ENCODE assay signal across 9 cellular contexts in genomic region chr17:45313419-45313771, GRCh38. TPM values are rescaled to one million over a fixed set of nuclear protein-coding genes. Genes with fewer than 3 reads are reported as not detected.
DNase-seq lines count a peak whose midpoint lies in the region; ATAC-seq and TF ChIP-seq lines count a peak whose summit lies in the region.
"Had no signal": no experiment of that assay in that cellular context is flagged by ENCODE, and none has a peak within 500 bp of the region (broad histone marks: within the 10 kb centered on the region; RNA-seq: fewer than 3 reads in every experiment).

No MANE protein-coding gene starts in this region.

- no peak for TF ChIP-seq POLR2A in body of pancreas (IDR thresholded peaks at IDR 0.05)

- H3K4me1 ChIP-seq in BLaER1 treated with 17β-estradiol and CSF1 and Interleukin-3, amounts not matched to agents 10 nM and 100 nM: peaks cover 76 to 86% (median 83%) of the 10 kb centered on the region in 10 experiments
- H3K4me1 ChIP-seq in body of pancreas: peaks cover 79% of the 10 kb centered on the region

- peak overlapping the region in 4 of 10 experiments; percentile 20 to 87 (median 82); a peak in 2 of 20 replicates for H3K4me3 ChIP-seq in BLaER1 treated with 17β-estradiol and CSF1 and Interleukin-3, amounts not matched to agents 10 nM and 100 nM
- peak overlapping the region; percentile 83; the same call in 1 of the 2 replicates for H3K4me3 ChIP-seq in HFF-Myc (replicated peaks; ENCODE audit: low read depth, low read length)
- H3K4me3 ChIP-seq in body of pancreas: no peak overlapping the region

- no peak for ATAC-seq in body of pancreas
- ATAC-seq in natural killer cell treated with Interleukin-12 subunit alpha and Interleukin-12 subunit beta and Interleukin-15 and Interleukin-18, amount 100 ng/mL, for 72 hours: no peak

- 0 out of 22 replicates have a peak, but pooled peaks cover 0 to 6% (median 0%) of the 10 kb centered on the region in 11 experiments for H3K9me3 ChIP-seq in BLaER1 treated with 17β-estradiol and CSF1 and Interleukin-3, amounts not matched to agents 10 nM and 100 nM (replicated peaks in 1 of 11)
- no peaks in the 10 kb centered on the region for H3K9me3 ChIP-seq in body of pancreas

- intact Hi-C loops in body of pancreas (cut with DNase I): no loop called here

- TF ChIP-seq CTCF in HFF-Myc (IDR thresholded peaks at IDR 0.05; ENCODE audit: low read depth, low read length, missing control alignments): no peak
- TF ChIP-seq CTCF in body of pancreas (IDR thresholded peaks at IDR 0.05): no peak

- peak overlapping the region; percentile 57 to 95 (median 93); a peak in 21 of 22 replicates for H3K27ac ChIP-seq in BLaER1 treated with 17β-estradiol and CSF1 and Interleukin-3, amounts not matched to agents 10 nM and 100 nM
- peak overlapping the region; percentile 93 to 97 (median 96) for H3K27ac ChIP-seq in body of pancreas

- H3K36me3 ChIP-seq in BLaER1 treated with 17β-estradiol and CSF1 and Interleukin-3, amounts not matched to agents 10 nM and 100 nM: peaks cover 11 to 39% (median 35%) of the 10 kb centered on the region in 11 experiments; a peak in 20 of 22 replicates
- no peaks in the 10 kb centered on the region for H3K36me3 ChIP-seq in body of pancreas (replicated peaks in 1 of 2; ENCODE audit: insufficient read depth in 1 of 2, low read depth in 2 of 2)

- H3K4me1 Mint-ChIP-seq in natural killer cell treated with Interleukin-12 subunit alpha and Interleukin-12 subunit beta and Interleukin-15 and Interleukin-18, amount 100 ng/mL, for 72 hours (ENCODE audit: low read depth in 2 of 2): peaks cover 68 to 76% of the 10 kb centered on the region in 2 donors

- H3K4me2 ChIP-seq in BLaER1 treated with 17β-estradiol and CSF1 and Interleukin-3, amounts not matched to agents 10 nM and 100 nM: peak overlapping the region; percentile 90 to 99 (median 96)

- no peaks in the 10 kb centered on the region for H3K27me3 ChIP-seq in BLaER1 treated with 17β-estradiol and CSF1 and Interleukin-3, amounts not matched to agents 10 nM and 100 nM
- no peaks in the 10 kb centered on the region for H3K27me3 ChIP-seq in body of pancreas

- peaks cover 29% of the 10 kb centered on the region for H3K36me3 Mint-ChIP-seq in natural killer cell treated with Interleukin-12 subunit alpha and Interleukin-12 subunit beta and Interleukin-15 and Interleukin-18, amount 100 ng/mL, for 72 hours

- peak overlapping the region; percentile 100 for H3K4me3 Mint-ChIP-seq in natural killer cell treated with Interleukin-12 subunit alpha and Interleukin-12 subunit beta and Interleukin-15 and Interleukin-18, amount 100 ng/mL, for 72 hours

- peak overlapping the region; percentile 71 to 97 (median 93) for H3K9ac ChIP-seq in BLaER1 treated with 17β-estradiol and CSF1 and Interleukin-3, amounts not matched to agents 10 nM and 100 nM

- H3K27me3 Mint-ChIP-seq in natural killer cell treated with Interleukin-12 subunit alpha and Interleukin-12 subunit beta and Interleukin-15 and Interleukin-18, amount 100 ng/mL, for 72 hours: no peaks in the 10 kb centered on the region

- peak overlapping the region; percentile 96 to 98 for H3K27ac Mint-ChIP-seq in natural killer cell treated with Interleukin-12 subunit alpha and Interleukin-12 subunit beta and Interleukin-15 and Interleukin-18, amount 100 ng/mL, for 72 hours

- no peaks in the 10 kb centered on the region for H3K9me3 Mint-ChIP-seq in natural killer cell treated with Interleukin-12 subunit alpha and Interleukin-12 subunit beta and Interleukin-15 and Interleukin-18, amount 100 ng/mL, for 72 hours

- peaks cover 0 to 62% (median 20%) of the 10 kb centered on the region in 11 experiments; a peak in 14 of 22 replicates for H4K20me1 ChIP-seq in BLaER1 treated with 17β-estradiol and CSF1 and Interleukin-3, amounts not matched to agents 10 nM and 100 nM

- DNase-seq in HFF-Myc (ENCODE audit: extremely low read depth, low read depth) (no peak), body of pancreas (no peak), OCI-M2 (lab: John Stamatoyannopoulos, UW; ENCODE audit: unreplicated experiment) (no peak), mesenteric fat pad (ENCODE audit: low spot score) (no peak), NCI-H2107 treated with DMSO at 0.1 percent for 48 hours (lab: John Stamatoyannopoulos, UW; ENCODE audit: unreplicated experiment) (no peak), Ammon's horn (ENCODE audit: low spot score) (no peak)
- no peak for DNase-seq in natural killer cell treated with Interleukin-12 subunit alpha and Interleukin-12 subunit beta and Interleukin-15 and Interleukin-18, amount 100 ng/mL, for 72 hours (ENCODE audit: low spot score)

- WGBS in body of pancreas, 2 donors: 45 to 49% methylated on average over 5 of the region's 5 CpGs

RNA-seq across cellular contexts. Expression of gene MAP3K14, which starts 3.4 kb away (rescaled TPM):
- total RNA-seq in body of pancreas (1 to 10 TPM; 6.5 to 9.9 TPM), mesenteric fat pad (8.7 TPM)
- 10 to 100 TPM; 65.9 to 75.4 TPM for total RNA-seq in natural killer cell treated with Interleukin-12 subunit alpha and Interleukin-12 subunit beta and Interleukin-15 and Interleukin-18, amount 100 ng/mL, for 72 hours

RNA-seq across cellular contexts. Expression of gene SPATA32, which starts 51.5 kb away (rescaled TPM):
- 1 to 10 TPM in 1 of 2 donors, not detected in 1; 1.0 TPM for total RNA-seq in body of pancreas
- under 1 TPM; 0.62 to 0.81 TPM for total RNA-seq in natural killer cell treated with Interleukin-12 subunit alpha and Interleukin-12 subunit beta and Interleukin-15 and Interleukin-18, amount 100 ng/mL, for 72 hours
- not detected for total RNA-seq in mesenteric fat pad
- total RNA-seq: H1 had no signal
